In genomic region chr6:119446623-119447008, GRCh38 we compare ENCODE assay signal across 11 cellular contexts.
DNase-seq lines count a peak whose midpoint lies in the region; ATAC-seq, FAIRE-seq and TF ChIP-seq lines count a peak whose summit lies in the region.
"Had no signal": no experiment of that assay in that cellular context is flagged by ENCODE, and none has a peak within 500 bp of the region (broad histone marks: within the 10 kb centered on the region; RNA-seq: fewer than 3 reads in every experiment).

No MANE protein-coding gene starts in this region.

- no peak for TF ChIP-seq POLR2A in K562 (conservative IDR thresholded peaks at IDR 0.05)
- no peak for TF ChIP-seq POLR2A in thyroid gland (IDR thresholded peaks at IDR 0.05)

- no peak for TF ChIP-seq EP300 in K562 (IDR thresholded peaks at IDR 0.05; ENCODE audit: low read length)

- no peaks in the 10 kb centered on the region for H3K27me3 ChIP-seq in K562 (ENCODE audit: control insufficient read depth in 2 of 2, insufficient read depth in 2 of 2, low read length in 2 of 2)
- H3K27me3 ChIP-seq in thyroid gland = no peaks in the 10 kb centered on the region

- no peak for ATAC-seq in K562
- ATAC-seq in GM21390 (IDR thresholded peaks at IDR 0.05; ENCODE audit: unreplicated experiment) = no peak
- ATAC-seq in HG02938 (IDR thresholded peaks at IDR 0.05; ENCODE audit: unreplicated experiment) = no peak

- H2AFZ ChIP-seq in K562 (ENCODE audit: low read depth, low read length) = 0 out of 2 replicates have a peak overlapping the region, but pooled peaks have one; percentile 18

- POLR2A ChIA-PET in K562 (lab: Yijun Ruan, JAX) (interaction anchor here (1.2 to 1.3 kb wide), 2 partner anchors 11 to 23 kb away, joined by 3 to 4 read pairs; no protein-coding TSS in a partner anchor), GM10248 (lab: Yijun Ruan, JAX) (interaction anchor here (1.0 kb wide), 1 partner anchor 96 kb away, joined by 3 read pairs; no protein-coding TSS in a partner anchor)

- intact Hi-C loops in K562 (cut with micrococcal nuclease) = no loop called here
- intact Hi-C loops in thyroid gland (cut with DNase I) = no loop called here

- no peak overlapping the region for H3K4me2 ChIP-seq in K562 (ENCODE audit: insufficient read depth, low read length)

- H3K36me3 ChIP-seq in K562 (ENCODE audit: control insufficient read depth, insufficient read depth, low read length) = no peaks in the 10 kb centered on the region
- no peaks in the 10 kb centered on the region for H3K36me3 ChIP-seq in thyroid gland

- no peaks in the 10 kb centered on the region for H3K9me1 ChIP-seq in K562 (ENCODE audit: control insufficient read depth, insufficient read depth, low read length)

- H3K27ac ChIP-seq in K562 (ENCODE audit: extremely low read depth, low read depth, low read length) = no peak overlapping the region
- peak overlapping the region in 2 of 3 donors; percentile 49 to 59 for H3K27ac ChIP-seq in thyroid gland

- CTCF ChIA-PET in K562 (lab: Yijun Ruan, JAX; ENCODE audit: low intra/inter-chr PET ratio) (no interaction called here), GM10248 (lab: Yijun Ruan, JAX) (interaction anchor here (0.9 to 1.5 kb wide), 2 partner anchors 9 to 16 kb away, joined by 4 read pairs; no protein-coding TSS in a partner anchor)

- TF ChIP-seq CTCF in K562 (IDR thresholded peaks at IDR 0.05 in 2 of 3, conservative IDR thresholded peaks at IDR 0.05 in 1 of 3; ENCODE audit: insufficient read depth in 2 of 3, low read depth in 1 of 3, low read length in 3 of 3) = no peak
- TF ChIP-seq CTCF in thyroid gland (IDR thresholded peaks at IDR 0.05) = no peak
- no peak for TF ChIP-seq CTCF in GM10248 (IDR thresholded peaks at IDR 0.05; ENCODE audit: control extremely low read depth, extremely low read depth, low read depth, missing control alignments)

- no TSS peak for BruUV-seq in K562 (replicated peaks; lab: Mats Ljungman, UMichigan)

- WGBS in K562 (ENCODE audit: insufficient coverage, low coverage, missing lambda C conversion rate) = 22% methylated on average over 2 of the region's 2 CpGs
- WGBS in thyroid gland, 2 donors = 29 to 33% methylated on average over 2 of the region's 2 CpGs

- no peak for TF ChIP-seq RAD21 in K562 (CRISPR knock-in tag; conservative IDR thresholded peaks at IDR 0.05 in 1 of 2, IDR thresholded peaks at IDR 0.05 in 1 of 2)

- in situ Hi-C loops in K562 (cut with MboI) = no loop called here

- DNase-seq in SIG-M5 treated with dmso at 0.1 percent for 504 hours (lab: John Stamatoyannopoulos, UW; ENCODE audit: unreplicated experiment) = peak; percentile 41
- no peak for DNase-seq in SIG-M5 (lab: John Stamatoyannopoulos, UW)
- peak in 1 of 4 experiments; percentile 15 for DNase-seq in K562 (ENCODE audit: extremely low read depth in 1 of 4, low spot score in 3 of 4)
- DNase-seq in kidney tubule cell (ENCODE audit: low spot score) = peak; percentile 81
- DNase-seq in thyroid gland = peak; percentile 83 to 88
- no peak for DNase-seq in GM10248 (ENCODE audit: extremely low spot score)
- DNase-seq: 8988T, NCI-H187 had no signal

- H4K20me1 ChIP-seq in K562 (replicated peaks; ENCODE audit: control insufficient read depth, insufficient read depth, low read length) = no peaks in the 10 kb centered on the region

- H3K9me3 ChIP-seq in K562 (replicated peaks; ENCODE audit: control insufficient read depth, insufficient read depth, low read depth, low read length) (peaks cover 5% of the 10 kb centered on the region; the same call in 1 of the 2 replicates), thyroid gland (no peaks in the 10 kb centered on the region)

- H3K9ac ChIP-seq in K562 (ENCODE audit: insufficient read depth in 1 of 2, low read depth in 2 of 2, low read length in 2 of 2) = no peak overlapping the region

- H3K4me3 ChIP-seq in K562 (no peak overlapping the region), thyroid gland (replicated peaks in 1 of 3) (no peak overlapping the region)

- no peak for FAIRE-seq in K562 (lab: Jason Lieb, UNC)
- FAIRE-seq: GM18507 had no signal

- peaks cover 0 to 31% of the 10 kb centered on the region in 2 experiments; a peak in 2 of 5 replicates for H3K4me1 ChIP-seq in K562 (replicated peaks in 1 of 2; ENCODE audit: control insufficient read depth in 2 of 2, insufficient read depth in 2 of 2, low read length in 2 of 2)
- peaks cover 16 to 20% of the 10 kb centered on the region in 2 donors for H3K4me1 ChIP-seq in thyroid gland

- no peaks in the 10 kb centered on the region for H3K79me2 ChIP-seq in K562 (ENCODE audit: control insufficient read depth, insufficient read depth, low read length)

TF ChIP-seq in K562, 482 proteins besides CTCF, POLR2A, EP300 and RAD21:
- TF ChIP-seq HOMEZ (CRISPR knock-in tag; IDR thresholded peaks at IDR 0.05) (no peak), ZBTB17 (CRISPR knock-in tag; IDR thresholded peaks at IDR 0.05) (no peak), NRF1 (conservative IDR thresholded peaks at IDR 0.05 in 1 of 2, IDR thresholded peaks at IDR 0.05 in 1 of 2) (peak; percentile 35 to 39; a peak in 2 of 4 replicates), SETDB1 (IDR thresholded peaks at IDR 0.05; ENCODE audit: low read length) (no peak), NFIC (IDR thresholded peaks at IDR 0.05) (peak; percentile 57; the same call in 1 of the 2 replicates), PREB (CRISPR knock-in tag; IDR thresholded peaks at IDR 0.05) (no peak), ZNF324 (CRISPR knock-in tag; IDR thresholded peaks at IDR 0.05) (no peak)

Comparison
In these comparisons a context has a peak if more than half of its experiments do, and no peak if none do; other contexts are left out.
1. DNase-seq: peak in SIG-M5 treated with dmso at 0.1 percent for 504 hours (single experiment), kidney tubule cell (single experiment) and thyroid gland (2 of 2); none in SIG-M5 (single experiment) and GM10248 (single experiment).